Comparison of ENCODE assay signal across 7 cellular contexts in the genomic region with DNA sequence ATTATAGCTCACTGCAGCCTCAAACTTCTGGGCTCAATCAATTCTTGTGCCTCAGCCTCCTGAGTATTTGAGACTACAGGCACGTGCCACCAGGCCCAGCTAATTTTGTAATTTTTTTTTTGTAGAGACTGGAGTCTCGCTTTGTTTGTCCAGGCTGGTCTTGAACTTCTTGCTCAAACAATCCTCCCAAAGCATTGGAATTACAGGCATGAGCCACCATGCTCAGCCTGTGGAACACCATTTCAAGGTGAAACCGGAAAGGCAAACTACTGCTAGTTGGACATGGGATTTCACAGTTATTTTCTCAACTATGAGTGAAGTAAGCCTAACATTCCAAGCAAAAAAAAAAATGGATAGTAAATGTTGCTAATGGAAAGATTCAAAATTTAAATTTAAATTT.
"Had no signal": no experiment of that assay in that cellular context is flagged by ENCODE, and none has a peak within 500 bp of the region (broad histone marks: within the 10 kb centered on the region; RNA-seq: fewer than 3 reads in every experiment).

No MANE protein-coding gene starts in this region.

- H3K9me3 ChIP-seq: HAP-1 had no signal

- H3K4me1 ChIP-seq: HAP-1 had no signal

- H3K4me3 ChIP-seq: HAP-1 had no signal

- H3K36me3 ChIP-seq: HAP-1 had no signal

- FAIRE-seq: HTR-8/SVneo had no signal

- DNase-seq: GOT3, H7, HFFc6, KG1 had no signal

- ATAC-seq: HCT116 had no signal
